1 cellular context compared by ENCODE assay signal in genomic region chr11:96680515-96680914, GRCh38.
TF ChIP-seq lines count a peak whose summit lies in the region.

No MANE protein-coding gene starts in this region.

TF ChIP-seq in GM23338, 12 proteins besides CTCF, POLR2A, EP300 and RAD21 (continued from another document):
- TF ChIP-seq ZNF462 (CRISPR knock-in tag; IDR thresholded peaks at IDR 0.05) = no peak
- TF ChIP-seq ZNF331 (CRISPR knock-in tag; IDR thresholded peaks at IDR 0.05; ENCODE audit: low read depth) = no peak
- no peak for TF ChIP-seq NANOG (IDR thresholded peaks at IDR 0.05; ENCODE audit: borderline replicate concordance)
- no peak for TF ChIP-seq EZH2phosphoT487 (IDR thresholded peaks at IDR 0.05; ENCODE audit: unreplicated experiment)
- no peak for TF ChIP-seq JUNB (IDR thresholded peaks at IDR 0.05; ENCODE audit: unreplicated experiment)
- TF ChIP-seq POLR2AphosphoS5 (IDR thresholded peaks at IDR 0.05; ENCODE audit: low read depth) = no peak
- TF ChIP-seq STAT1 (IDR thresholded peaks at IDR 0.05; ENCODE audit: unreplicated experiment) = no peak
- TF ChIP-seq, protein P1, sequence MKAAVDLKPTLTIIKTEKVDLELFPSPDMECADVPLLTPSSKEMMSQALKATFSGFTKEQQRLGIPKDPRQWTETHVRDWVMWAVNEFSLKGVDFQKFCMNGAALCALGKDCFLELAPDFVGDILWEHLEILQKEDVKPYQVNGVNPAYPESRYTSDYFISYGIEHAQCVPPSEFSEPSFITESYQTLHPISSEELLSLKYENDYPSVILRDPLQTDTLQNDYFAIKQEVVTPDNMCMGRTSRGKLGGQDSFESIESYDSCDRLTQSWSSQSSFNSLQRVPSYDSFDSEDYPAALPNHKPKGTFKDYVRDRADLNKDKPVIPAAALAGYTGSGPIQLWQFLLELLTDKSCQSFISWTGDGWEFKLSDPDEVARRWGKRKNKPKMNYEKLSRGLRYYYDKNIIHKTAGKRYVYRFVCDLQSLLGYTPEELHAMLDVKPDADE (IDR thresholded peaks at IDR 0.05) = no peak
- TF ChIP-seq CREB1 (CRISPR knock-in tag; IDR thresholded peaks at IDR 0.05; ENCODE audit: low read depth) = no peak
- no peak for TF ChIP-seq EZH2 (IDR thresholded peaks at IDR 0.05; ENCODE audit: low read depth, unreplicated experiment)
